ENCODE assay signal across 8 cellular contexts in the genomic region with DNA sequence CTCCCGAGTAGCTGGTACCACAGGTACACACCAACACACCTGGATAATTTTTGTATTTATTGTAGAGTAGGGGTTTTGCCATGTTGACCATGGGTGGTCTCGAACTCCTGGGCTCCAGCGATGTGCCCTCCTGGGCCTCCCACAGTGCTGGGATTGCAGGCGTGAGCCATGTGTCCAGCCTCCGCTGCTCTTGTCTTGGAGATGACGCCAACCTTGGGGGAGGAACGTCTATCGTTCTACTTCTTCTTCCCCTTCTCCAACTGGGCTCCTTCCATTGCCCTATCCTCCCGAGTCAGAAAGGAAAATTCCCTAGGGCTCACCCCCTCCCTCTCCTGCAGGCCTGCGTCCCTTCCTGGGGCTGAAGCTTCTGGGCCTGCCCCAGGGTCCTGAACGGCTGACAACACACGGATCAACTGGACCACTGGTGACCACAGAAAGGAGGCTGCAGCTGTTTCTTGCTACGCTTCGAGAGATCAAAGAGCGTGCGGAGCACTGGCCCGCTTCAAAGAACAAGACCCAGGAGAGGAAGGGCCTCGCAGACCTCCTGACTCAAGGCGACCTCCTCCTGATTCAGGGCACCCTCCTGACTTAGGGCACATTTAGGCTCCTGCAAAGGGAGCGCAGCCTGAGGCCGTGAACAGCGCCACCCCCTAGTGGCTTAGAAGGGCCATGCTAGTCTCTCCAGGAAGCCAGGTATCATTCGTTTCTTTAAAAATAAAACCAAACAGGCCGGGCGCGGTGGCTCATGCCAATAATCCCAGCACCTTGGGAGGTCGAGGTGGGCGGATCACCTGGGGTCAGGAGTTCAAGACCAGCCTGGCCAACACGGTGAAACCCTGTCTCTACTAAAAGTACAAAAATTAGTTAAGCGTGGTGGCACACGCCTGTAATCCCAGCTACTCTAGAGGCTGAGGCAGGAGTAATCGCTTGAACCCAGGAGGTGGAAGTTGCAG. TPM values are rescaled to one million over a fixed set of nuclear protein-coding genes. Genes with fewer than 3 reads are reported as not detected.
DNase-seq lines count a peak whose midpoint lies in the region; ATAC-seq and TF ChIP-seq lines count a peak whose summit lies in the region.

No MANE protein-coding gene starts in this region.

- H3K36me3 Mint-ChIP-seq in T-helper 2 cell treated with Interferon-gamma antibody and Interleukin-4, amounts not matched to agents 5 μg/mL and 100 μg/mL, for 36 hours (ENCODE audit: low read depth), result no peaks in the 10 kb centered on the region

- WGBS in iPS DF 6.9 (ENCODE audit: insufficient coverage, insufficient read length), result no CpG with 5 or more reads among the region's 32 CpGs

- H3K36me3 ChIP-seq in ascending aorta, result no peaks in the 10 kb centered on the region
- H3K36me3 ChIP-seq in iPS DF 6.9 (ENCODE audit: control insufficient read depth, insufficient read depth, low read length), result no peaks in the 10 kb centered on the region

- H3K27ac Mint-ChIP-seq in T-helper 2 cell treated with Interferon-gamma antibody and Interleukin-4, amounts not matched to agents 5 μg/mL and 100 μg/mL, for 36 hours, result no peak overlapping the region

- intact Hi-C loops in ascending aorta (cut with DNase I), result no loop called here

- H3K4me3 ChIP-seq in ascending aorta, result no peak overlapping the region
- H3K4me3 ChIP-seq in iPS DF 6.9 (ENCODE audit: low read length), result no peak overlapping the region

- ATAC-seq in GM19328 (IDR thresholded peaks at IDR 0.05; ENCODE audit: unreplicated experiment) (peak; percentile 84), HG03571 (IDR thresholded peaks at IDR 0.05; ENCODE audit: unreplicated experiment) (peak; percentile 90)

- H3K4me1 ChIP-seq in ascending aorta, result peaks cover 0 to 6% of the 10 kb centered on the region in 2 donors
- no peaks in the 10 kb centered on the region for H3K4me1 ChIP-seq in iPS DF 6.9 (ENCODE audit: control insufficient read depth, insufficient read depth, low read length)

- H3K27me3 Mint-ChIP-seq in T-helper 2 cell treated with Interferon-gamma antibody and Interleukin-4, amounts not matched to agents 5 μg/mL and 100 μg/mL, for 36 hours (ENCODE audit: low read depth), result peaks cover under 1% of the 10 kb centered on the region

- H3K27ac ChIP-seq in ascending aorta (no peak overlapping the region), iPS DF 6.9 (ENCODE audit: low read length) (no peak overlapping the region)

- H3K9me3 ChIP-seq in ascending aorta (no peaks in the 10 kb centered on the region), iPS DF 6.9 (ENCODE audit: control insufficient read depth, insufficient read depth, low read length) (no peaks in the 10 kb centered on the region)

- H3K27me3 ChIP-seq in ascending aorta, result no peaks in the 10 kb centered on the region
- no peaks in the 10 kb centered on the region for H3K27me3 ChIP-seq in iPS DF 6.9 (ENCODE audit: control insufficient read depth, insufficient read depth, low read length)

- peaks cover 1% of the 10 kb centered on the region for H3K4me1 Mint-ChIP-seq in T-helper 2 cell treated with Interferon-gamma antibody and Interleukin-4, amounts not matched to agents 5 μg/mL and 100 μg/mL, for 36 hours (ENCODE audit: low read depth)

- peak; percentile 52 to 68 (median 56) for TF ChIP-seq CTCF in ascending aorta (IDR thresholded peaks at IDR 0.05)

- no peaks in the 10 kb centered on the region for H3K9me3 Mint-ChIP-seq in T-helper 2 cell treated with Interferon-gamma antibody and Interleukin-4, amounts not matched to agents 5 μg/mL and 100 μg/mL, for 36 hours

- peak overlapping the region; percentile 34 for H3K4me3 Mint-ChIP-seq in T-helper 2 cell treated with Interferon-gamma antibody and Interleukin-4, amounts not matched to agents 5 μg/mL and 100 μg/mL, for 36 hours

- DNase-seq in CD1c-positive myeloid dendritic cell (ENCODE audit: extremely low spot score) (peak; percentile 75), ascending aorta (ENCODE audit: low spot score in 2 of 2) (peak in 1 of 2 donors; percentile 79), iPS DF 6.9 (ENCODE audit: low read depth, low spot score) (peak; percentile 60), NCI-H2107 treated with DMSO at 0.1 percent for 48 hours (lab: John Stamatoyannopoulos, UW; ENCODE audit: unreplicated experiment) (no peak)
- peak; percentile 50 for DNase-seq in T-helper 2 cell treated with Interferon-gamma antibody and Interleukin-4, amounts not matched to agents 5 μg/mL and 100 μg/mL, for 36 hours (ENCODE audit: low spot score)
- peak; percentile 52 to 55 for DNase-seq in stimulated activated CD4-positive, alpha-beta T cell treated with anti-CD3 and anti-CD28 coated beads, Interleukin-15, amount 100 ng/mL, for 48 hours (ENCODE audit: low read depth in 2 of 2)

RNA-seq across cellular contexts. Expression of a gene that starts 48.5 kb away (rescaled TPM):
- 36.1 TPM for total RNA-seq in ascending aorta
